24 cellular contexts compared by ENCODE assay signal in the genomic region with DNA sequence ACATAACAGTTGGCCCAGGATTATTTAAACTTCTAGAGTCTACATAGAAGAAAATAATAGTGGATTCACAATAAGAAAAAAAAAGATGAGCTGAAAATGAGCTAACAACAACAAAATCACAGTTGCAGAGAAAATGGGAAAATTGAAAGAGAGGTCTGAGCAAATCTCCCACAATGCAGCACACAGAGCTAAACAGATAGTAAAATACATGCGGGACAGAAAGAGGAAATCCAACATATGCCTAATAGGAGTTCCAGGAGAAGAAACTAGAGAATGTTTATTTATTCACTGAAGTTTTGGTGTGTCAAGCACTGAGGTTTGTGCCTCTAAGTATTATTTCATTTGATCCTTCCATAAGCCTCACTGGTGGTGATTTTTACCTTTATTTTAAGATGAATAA.
"Had no signal": no experiment of that assay in that cellular context is flagged by ENCODE, and none has a peak within 500 bp of the region (broad histone marks: within the 10 kb centered on the region; RNA-seq: fewer than 3 reads in every experiment).

No MANE protein-coding gene starts in this region.

- H3K36me3 ChIP-seq: colonic mucosa, esophagus muscularis mucosa, esophagus squamous epithelium, gastrocnemius medialis, gastroesophageal sphincter, heart left ventricle, heart right ventricle had no signal

- H3K4me3 ChIP-seq: colonic mucosa, coronary artery, dorsolateral prefrontal cortex, esophagus muscularis mucosa, esophagus squamous epithelium, gastrocnemius medialis, gastroesophageal sphincter, heart left ventricle, heart right ventricle, hepatocyte had no signal

- H3K9me3 ChIP-seq: colonic mucosa, esophagus muscularis mucosa, esophagus squamous epithelium, gastrocnemius medialis, gastroesophageal sphincter, heart left ventricle, heart right ventricle had no signal

- H3K4me2 ChIP-seq: hepatocyte had no signal

- H3K27me3 ChIP-seq: colonic mucosa, dorsolateral prefrontal cortex, esophagus muscularis mucosa, esophagus squamous epithelium, foreskin keratinocyte, gastrocnemius medialis, gastroesophageal sphincter, heart left ventricle, heart right ventricle, hepatocyte had no signal

- H3K79me2 ChIP-seq: hepatocyte had no signal

- H3K4me1 ChIP-seq: colonic mucosa, esophagus muscularis mucosa, esophagus squamous epithelium, foreskin keratinocyte, gastrocnemius medialis, gastroesophageal sphincter, heart left ventricle, heart right ventricle had no signal

- H3K27ac ChIP-seq: colonic mucosa, coronary artery, dorsolateral prefrontal cortex, epithelial cell of prostate, esophagus muscularis mucosa, esophagus squamous epithelium, foreskin keratinocyte, gastrocnemius medialis, gastroesophageal sphincter, heart left ventricle, heart right ventricle, hepatocyte had no signal

- H2AFZ ChIP-seq: hepatocyte had no signal

- DNase-seq: colonic mucosa; cortex of kidney; dermis blood vessel endothelial cell; dorsolateral prefrontal cortex; effector CD4-positive, alpha-beta T cell; effector CD8-positive, alpha-beta T cell; effector memory CD4-positive, alpha-beta T cell; effector memory CD8-positive, alpha-beta T cell; endodermal cell; erythroblast; esophagus squamous epithelium; foreskin fibroblast; foreskin keratinocyte; foreskin melanocyte; gastrocnemius medialis; glutamatergic neuron; head of caudate nucleus; heart left ventricle; heart right ventricle had no signal
